11 cellular contexts compared by ENCODE assay signal in genomic region chr10:132328738-132329137, GRCh38. TPM values are rescaled to one million over a fixed set of nuclear protein-coding genes. Genes with fewer than 3 reads are reported as not detected.
A peak's percentile ranks its signal among the peaks of the same experiment; 100 is the strongest.
DNase-seq lines count a peak whose midpoint lies in the region; ATAC-seq and TF ChIP-seq lines count a peak whose summit lies in the region.
"Had no signal": no experiment of that assay in that cellular context is flagged by ENCODE, and none has a peak within 500 bp of the region (broad histone marks: within the 10 kb centered on the region; RNA-seq: fewer than 3 reads in every experiment).

No MANE protein-coding gene starts in this region.

- H3K4me3 ChIP-seq in CD4-positive, alpha-beta memory T cell (ENCODE audit: low read length in 2 of 2) = no peak overlapping the region
- H3K4me3 ChIP-seq in Panc1 (ENCODE audit: low read depth in 2 of 2, low read length in 2 of 2) (peak overlapping the region; percentile 98 to 100), fibroblast of mammary gland (ENCODE audit: control insufficient read depth, low read depth, low read length) (no peak overlapping the region), neural progenitor cell (no peak overlapping the region)

- in situ Hi-C loops in Panc1 (cut with HindIII; ENCODE audit: low pct_unique_long_range_greater_than_20kb, low sequenced_read_pairs) = no loop called here

- H3K27me3 ChIP-seq in CD4-positive, alpha-beta memory T cell (ENCODE audit: insufficient read depth, low read length) = no peaks in the 10 kb centered on the region
- no peaks in the 10 kb centered on the region for H3K27me3 ChIP-seq in Panc1 (ENCODE audit: control insufficient read depth, insufficient read depth, low read length)
- no peaks in the 10 kb centered on the region for H3K27me3 ChIP-seq in neural progenitor cell
- H3K27me3 ChIP-seq: SJSA1 had no signal

- no peaks in the 10 kb centered on the region for H3K36me3 ChIP-seq in CD4-positive, alpha-beta memory T cell (ENCODE audit: insufficient read depth, low read length)
- H3K36me3 ChIP-seq in Panc1 (ENCODE audit: control insufficient read depth, insufficient read depth, low read length) (no peaks in the 10 kb centered on the region), neural progenitor cell (no peaks in the 10 kb centered on the region)

- no peak for DNase-seq in CD4-positive, alpha-beta memory T cell
- DNase-seq in Panc1 (ENCODE audit: low read depth, low spot score) = no peak
- peak; percentile 57 for DNase-seq in fibroblast of mammary gland (ENCODE audit: low read depth)
- no peak for DNase-seq in neural progenitor cell (ENCODE audit: low spot score)
- DNase-seq in effector CD8-positive, alpha-beta T cell (lab: John Stamatoyannopoulos, UW) = no peak
- DNase-seq: activated CD4-positive, CD25-positive, alpha-beta regulatory T cell treated with anti-CD3 and anti-CD28 coated beads, Interleukin-2, amount 50 U/mL, for 72 hours; NCI-H524 treated with DMSO at 0.1 percent for 48 hours had no signal

- H3K27ac ChIP-seq in CD4-positive, alpha-beta memory T cell (ENCODE audit: low read depth, low read length) = no peak overlapping the region
- H3K27ac ChIP-seq in Panc1 (ENCODE audit: low read length) (peak overlapping the region; percentile 99), neural progenitor cell (no peak overlapping the region)
- H3K27ac ChIP-seq: HL-60 had no signal

- no peak overlapping the region for H3K9ac ChIP-seq in neural progenitor cell

- intact Hi-C loops in CD4-positive, alpha-beta memory T cell (cut with micrococcal nuclease) = no loop called here
- intact Hi-C loops in Panc1 (cut with micrococcal nuclease; ENCODE audit: unreplicated experiment) = no loop called here

- H3F3A ChIP-seq in neural progenitor cell (ENCODE audit: low read depth) = peaks cover 12% of the 10 kb centered on the region

- H3K9me3 ChIP-seq in CD4-positive, alpha-beta memory T cell (ENCODE audit: control insufficient read depth in 1 of 2, low read length in 2 of 2) = no peaks in the 10 kb centered on the region
- H3K9me3 ChIP-seq in Panc1 (ENCODE audit: control insufficient read depth, insufficient read depth, low read depth, low read length) = no peaks in the 10 kb centered on the region
- H3K9me3 ChIP-seq in neural progenitor cell (ENCODE audit: low read depth) = no peaks in the 10 kb centered on the region
- H3K9me3 ChIP-seq: SJSA1 had no signal

- peak overlapping the region in 5 of 8 donors; percentile 24 to 43 (median 31) for H3K4me3 Mint-ChIP-seq in CD4-positive, alpha-beta memory T cell
- H3K4me3 Mint-ChIP-seq in neural progenitor cell = no peak overlapping the region

- TF ChIP-seq CTCF in Panc1 (IDR thresholded peaks at IDR 0.05) (no peak), fibroblast of mammary gland (conservative IDR thresholded peaks at IDR 0.05; ENCODE audit: control insufficient read depth, insufficient read depth, low read depth, low read length) (no peak), neural progenitor cell (IDR thresholded peaks at IDR 0.05) (no peak)

- peaks cover 0 to 1% of the 10 kb centered on the region in 2 donors for H3K27me3 Mint-ChIP-seq in CD4-positive, alpha-beta memory T cell
- H3K27me3 Mint-ChIP-seq in neural progenitor cell (ENCODE audit: insufficient read depth, low read depth) = peaks cover 2% of the 10 kb centered on the region

- H3K79me2 ChIP-seq in neural progenitor cell (ENCODE audit: low read depth) = peaks cover 46% of the 10 kb centered on the region

- CTCF ChIA-PET in CD4-positive, alpha-beta memory T cell (lab: Charles Lee; ENCODE audit: partially characterized antibody) = no interaction called here
- CTCF ChIA-PET in Panc1 (lab: Charles Lee) = no interaction called here

- POLR2A ChIA-PET in CD4-positive, alpha-beta memory T cell (lab: Charles Lee; ENCODE audit: partially characterized antibody) = no interaction called here
- POLR2A ChIA-PET in Panc1 (lab: Charles Lee) = no interaction called here

- peaks cover 23% of the 10 kb centered on the region for H4K20me1 ChIP-seq in neural progenitor cell (ENCODE audit: low read depth)

- no TSS peak for BruUV-seq in Panc1 (replicated peaks; lab: Mats Ljungman, UMichigan)

- H3K4me1 Mint-ChIP-seq in CD4-positive, alpha-beta memory T cell = peaks cover 33 to 74% (median 56%) of the 10 kb centered on the region in 4 donors
- peaks cover 34% of the 10 kb centered on the region for H3K4me1 Mint-ChIP-seq in neural progenitor cell

- peaks cover 27 to 40% of the 10 kb centered on the region in 2 donors for H3K36me3 Mint-ChIP-seq in CD4-positive, alpha-beta memory T cell
- peaks cover 52% of the 10 kb centered on the region for H3K36me3 Mint-ChIP-seq in neural progenitor cell

- H2AFZ ChIP-seq in neural progenitor cell (replicated peaks) = no peak overlapping the region

- H3K27ac Mint-ChIP-seq in CD4-positive, alpha-beta memory T cell = peak overlapping the region in 3 of 7 donors; percentile 9 to 72 (median 59)
- H3K27ac Mint-ChIP-seq in neural progenitor cell = no peak overlapping the region

- ATAC-seq in Panc1 (no peak), HG02623 (IDR thresholded peaks at IDR 0.05; ENCODE audit: unreplicated experiment) (no peak), HG03342 (IDR thresholded peaks at IDR 0.05; ENCODE audit: unreplicated experiment) (no peak)

- peaks cover 35% of the 10 kb centered on the region for H3K4me1 ChIP-seq in CD4-positive, alpha-beta memory T cell (ENCODE audit: insufficient read depth, low read length)
- peaks cover 29% of the 10 kb centered on the region for H3K4me1 ChIP-seq in Panc1 (ENCODE audit: control insufficient read depth, insufficient read depth, low read length)
- peaks cover 25% of the 10 kb centered on the region for H3K4me1 ChIP-seq in neural progenitor cell

- peak overlapping the region; percentile 87 for H3K4me2 ChIP-seq in neural progenitor cell

- peaks cover 0 to 5% (median 0%) of the 10 kb centered on the region in 8 donors for H3K9me3 Mint-ChIP-seq in CD4-positive, alpha-beta memory T cell
- peaks cover 9% of the 10 kb centered on the region for H3K9me3 Mint-ChIP-seq in neural progenitor cell

RNA-seq across cellular contexts. Expression of gene LRRC27, which starts 3.3 kb away (rescaled TPM):
- total RNA-seq in CD4-positive, alpha-beta memory T cell = 1 to 10 TPM; 3.7 to 3.8 TPM
- 1 to 10 TPM in 1 of 2 donors, under 1 TPM in 1; 0.90 to 2.3 TPM for polyA plus RNA-seq in CD4-positive, alpha-beta memory T cell
- total RNA-seq in Panc1 (2021; ENCODE audit: unreplicated experiment) = 15.7 TPM
- 15.9 TPM for polyA plus RNA-seq in Panc1 (2012; ENCODE audit: insufficient read length)
- total RNA-seq in neural progenitor cell (ENCODE audit: low replicate concordance) = 8.0 and 16.9 TPM in 2 replicates

RNA-seq across cellular contexts. Expression of gene STK32C, which starts 21.0 kb away (rescaled TPM):
- 10 to 100 TPM; 12.8 to 14.7 TPM for total RNA-seq in CD4-positive, alpha-beta memory T cell
- polyA plus RNA-seq in CD4-positive, alpha-beta memory T cell = 1 to 10 TPM; 7.5 to 8.5 TPM
- 53.7 TPM for total RNA-seq in Panc1 (2021; ENCODE audit: unreplicated experiment)
- polyA plus RNA-seq in Panc1 (2012; ENCODE audit: insufficient read length) = 74.8 TPM
- 2.5 and 13.5 TPM in 2 replicates for total RNA-seq in neural progenitor cell (ENCODE audit: low replicate concordance)

Comparison
In these comparisons a context has a peak if more than half of its experiments do, and no peak if none do; other contexts are left out.
1. H3K4me3 ChIP-seq: peak in Panc1 (2 of 2); none in CD4-positive, alpha-beta memory T cell (0 of 2), fibroblast of mammary gland (single experiment) and neural progenitor cell (single experiment).